In the genomic region with DNA sequence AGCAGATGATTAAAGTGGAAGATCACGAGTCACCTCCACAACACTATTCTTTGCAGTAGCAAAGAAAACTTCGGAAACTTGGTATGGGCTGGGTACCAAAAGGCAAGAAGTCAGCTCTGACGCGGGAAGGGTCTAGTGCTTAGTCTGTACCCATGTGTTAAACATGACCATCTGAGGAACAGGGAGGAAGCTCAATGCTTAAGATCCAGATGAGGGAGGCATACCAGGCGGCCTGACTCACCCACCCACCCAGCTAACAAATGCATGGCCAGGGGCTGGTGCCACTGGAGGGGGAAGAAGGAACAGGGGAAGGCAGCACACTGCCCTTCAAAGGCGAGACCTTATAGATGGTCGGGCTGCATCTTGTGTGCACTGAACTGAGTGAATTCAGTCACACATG, we compare ENCODE assay signal across 2 cellular contexts.
TF ChIP-seq lines count a peak whose summit lies in the region.

No MANE protein-coding gene starts in this region.

TF ChIP-seq in IMR-90, 13 proteins besides CTCF, POLR2A, EP300 and RAD21:
- no peak for TF ChIP-seq NFE2L2 (IDR thresholded peaks at IDR 0.05; ENCODE audit: low read depth, low read length)
- TF ChIP-seq, protein P1, sequence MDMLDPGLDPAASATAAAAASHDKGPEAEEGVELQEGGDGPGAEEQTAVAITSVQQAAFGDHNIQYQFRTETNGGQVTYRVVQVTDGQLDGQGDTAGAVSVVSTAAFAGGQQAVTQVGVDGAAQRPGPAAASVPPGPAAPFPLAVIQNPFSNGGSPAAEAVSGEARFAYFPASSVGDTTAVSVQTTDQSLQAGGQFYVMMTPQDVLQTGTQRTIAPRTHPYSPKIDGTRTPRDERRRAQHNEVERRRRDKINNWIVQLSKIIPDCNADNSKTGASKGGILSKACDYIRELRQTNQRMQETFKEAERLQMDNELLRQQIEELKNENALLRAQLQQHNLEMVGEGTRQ (IDR thresholded peaks at IDR 0.05; ENCODE audit: low read depth, low read length), result no peak
- TF ChIP-seq MAFK (IDR thresholded peaks at IDR 0.05; ENCODE audit: low read depth, low read length), result no peak
- TF ChIP-seq MXI1 (IDR thresholded peaks at IDR 0.05; ENCODE audit: borderline replicate concordance, low read depth, low read length), result no peak
- TF ChIP-seq MAZ (IDR thresholded peaks at IDR 0.05; ENCODE audit: borderline replicate concordance, low read depth, low read length), result no peak
- TF ChIP-seq RCOR1 (IDR thresholded peaks at IDR 0.05; ENCODE audit: insufficient replicate concordance, low read length), result no peak
- TF ChIP-seq CHD1 (IDR thresholded peaks at IDR 0.05; ENCODE audit: low read depth, low read length), result no peak
- no peak for TF ChIP-seq SMC3 (IDR thresholded peaks at IDR 0.05; ENCODE audit: low read depth, low read length)
- no peak for TF ChIP-seq FOS (IDR thresholded peaks at IDR 0.05; ENCODE audit: low read depth, low read length)
- TF ChIP-seq BHLHE40 (IDR thresholded peaks at IDR 0.05; ENCODE audit: low read depth, low read length), result no peak
- TF ChIP-seq, protein P2, sequence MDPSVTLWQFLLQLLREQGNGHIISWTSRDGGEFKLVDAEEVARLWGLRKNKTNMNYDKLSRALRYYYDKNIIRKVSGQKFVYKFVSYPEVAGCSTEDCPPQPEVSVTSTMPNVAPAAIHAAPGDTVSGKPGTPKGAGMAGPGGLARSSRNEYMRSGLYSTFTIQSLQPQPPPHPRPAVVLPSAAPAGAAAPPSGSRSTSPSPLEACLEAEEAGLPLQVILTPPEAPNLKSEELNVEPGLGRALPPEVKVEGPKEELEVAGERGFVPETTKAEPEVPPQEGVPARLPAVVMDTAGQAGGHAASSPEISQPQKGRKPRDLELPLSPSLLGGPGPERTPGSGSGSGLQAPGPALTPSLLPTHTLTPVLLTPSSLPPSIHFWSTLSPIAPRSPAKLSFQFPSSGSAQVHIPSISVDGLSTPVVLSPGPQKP (IDR thresholded peaks at IDR 0.05; ENCODE audit: borderline replicate concordance, low read depth, low read length), result no peak
- no peak for TF ChIP-seq RFX5 (IDR thresholded peaks at IDR 0.05; ENCODE audit: low read depth, low read length)
- no peak for TF ChIP-seq CEBPB (IDR thresholded peaks at IDR 0.05; ENCODE audit: low read depth, low read length)

TF ChIP-seq in H1, 55 proteins besides CTCF, POLR2A, EP300 and RAD21:
- TF ChIP-seq SIRT6 (IDR thresholded peaks at IDR 0.05; ENCODE audit: low read length) (no peak), SP1 (IDR thresholded peaks at IDR 0.05; ENCODE audit: low read depth, low read length) (no peak), POU5F1 (IDR thresholded peaks at IDR 0.05; ENCODE audit: low read depth, low read length) (no peak), POLR2AphosphoS5 (IDR thresholded peaks at IDR 0.05; ENCODE audit: low read depth, low read length) (no peak), TEAD4 (IDR thresholded peaks at IDR 0.05; ENCODE audit: low read depth, low read length) (no peak), GTF2F1 (IDR thresholded peaks at IDR 0.05; ENCODE audit: borderline replicate concordance, low read depth, low read length) (no peak), KDM4A (IDR thresholded peaks at IDR 0.05; ENCODE audit: low read depth, low read length, severe bottlenecking) (no peak), PHF8 (conservative IDR thresholded peaks at IDR 0.05; ENCODE audit: low read depth, low read length) (no peak), SAP30 (IDR thresholded peaks at IDR 0.05; ENCODE audit: insufficient read depth, insufficient replicate concordance, low read length) (no peak), SIN3A (conservative IDR thresholded peaks at IDR 0.05 in 1 of 2, IDR thresholded peaks at IDR 0.05 in 1 of 2; ENCODE audit: low read depth in 1 of 2, low read length in 2 of 2) (no peak), CBX8 (IDR thresholded peaks at IDR 0.05; ENCODE audit: borderline replicate concordance, low read depth, low read length) (no peak)
- TF ChIP-seq, protein P3, sequence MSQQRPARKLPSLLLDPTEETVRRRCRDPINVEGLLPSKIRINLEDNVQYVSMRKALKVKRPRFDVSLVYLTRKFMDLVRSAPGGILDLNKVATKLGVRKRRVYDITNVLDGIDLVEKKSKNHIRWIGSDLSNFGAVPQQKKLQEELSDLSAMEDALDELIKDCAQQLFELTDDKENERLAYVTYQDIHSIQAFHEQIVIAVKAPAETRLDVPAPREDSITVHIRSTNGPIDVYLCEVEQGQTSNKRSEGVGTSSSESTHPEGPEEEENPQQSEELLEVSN (IDR thresholded peaks at IDR 0.05), result no peak
- TF ChIP-seq, protein P1 (IDR thresholded peaks at IDR 0.05; ENCODE audit: low read length), result no peak
TF ChIP-seq in H1: peak in this region for 0.
